Comparison of ENCODE assay signal across 13 cellular contexts in genomic region chr15:64017082-64017588, GRCh38. TPM values are rescaled to one million over a fixed set of nuclear protein-coding genes. Genes with fewer than 3 reads are reported as not detected.
DNase-seq lines count a peak whose midpoint lies in the region; ATAC-seq and TF ChIP-seq lines count a peak whose summit lies in the region.
"Had no signal": no experiment of that assay in that cellular context is flagged by ENCODE, and none has a peak within 500 bp of the region (broad histone marks: within the 10 kb centered on the region; RNA-seq: fewer than 3 reads in every experiment).

No MANE protein-coding gene starts in this region.

- intact Hi-C loops in gastrocnemius medialis (cut with DNase I; ENCODE audit: low total_unique reads): loop anchor here (1.0 to 5.0 kb wide), 3 partner anchors 29 to 80 kb away; partner anchors contain the start of gene SNX1

- no peaks in the 10 kb centered on the region for H3K9me3 ChIP-seq in gastrocnemius medialis

- DNase-seq in Daoy (ENCODE audit: low read depth): peak; percentile 65
- DNase-seq in NCI-H69 (lab: John Stamatoyannopoulos, UW): peak; percentile 32
- DNase-seq in gastrocnemius medialis: no peak
- no peak for DNase-seq in NCI-H748 treated with DMSO at 0.1 percent for 48 hours (lab: John Stamatoyannopoulos, UW)
- DNase-seq in COLO829 (ENCODE audit: low spot score): no peak
- DNase-seq in NCI-H2227 treated with DMSO at 0.1 percent for 48 hours (lab: John Stamatoyannopoulos, UW): no peak
- DNase-seq: activated T-cell treated with anti-CD3 and anti-CD28 coated beads, Interleukin-2, amount 50 U/mL, for 72 hours; erythroblast; naive thymus-derived CD8-positive, alpha-beta T cell; NCI-H187; stimulated activated CD4-positive, alpha-beta T cell treated with anti-CD3 and anti-CD28 coated beads, Interleukin-12 subunit alpha, Interleukin-12 subunit beta, amount 100 ng/mL, for 4 hours had no signal

- H3K4me3 ChIP-seq in gastrocnemius medialis: peak overlapping the region in 1 of 4 donors; percentile 4

- peak overlapping the region; percentile 84 to 94 (median 90) for H3K27ac ChIP-seq in gastrocnemius medialis

- no peaks in the 10 kb centered on the region for H3K27me3 ChIP-seq in gastrocnemius medialis

- H3K36me3 ChIP-seq in gastrocnemius medialis: no peaks in the 10 kb centered on the region

- in situ Hi-C loops in gastrocnemius medialis (cut with MboI; ENCODE audit: low sequenced_read_pairs in 4 of 4): no loop called here

- H3K4me1 ChIP-seq in gastrocnemius medialis: peaks cover 96 to 97% of the 10 kb centered on the region in 2 donors

- TF ChIP-seq CTCF in gastrocnemius medialis (IDR thresholded peaks at IDR 0.05 in 4 of 5, conservative IDR thresholded peaks at IDR 0.05 in 1 of 5): no peak

- TF ChIP-seq POLR2A in gastrocnemius medialis (IDR thresholded peaks at IDR 0.05): no peak

- ATAC-seq in esophagus mucosa (peak; percentile 75), gastrocnemius medialis (no peak), HG03175 (IDR thresholded peaks at IDR 0.05; ENCODE audit: unreplicated experiment) (no peak)
- ATAC-seq: activated T-cell treated with anti-CD3 and anti-CD28 coated beads, Interleukin-2, amount 50 U/mL, for 72 hours; naive thymus-derived CD8-positive, alpha-beta T cell had no signal

RNA-seq across cellular contexts. Expression of gene DAPK2, which starts 29.1 kb away (rescaled TPM):
- 1.5 and 1.9 TPM in 2 replicates for total RNA-seq in Daoy (2014; rRNA removed; shearing (Covaris generic))
- total RNA-seq in esophagus mucosa (9.6 TPM), gastrocnemius medialis (10 to 100 TPM; 28.5 to 70.8 (median 52.7) TPM)

Comparison
In these comparisons a context has a peak if more than half of its experiments do, and no peak if none do; other contexts are left out.
1. DNase-seq: peak in Daoy (single experiment) and NCI-H69 (single experiment); none in gastrocnemius medialis (0 of 2), NCI-H748 treated with DMSO at 0.1 percent for 48 hours (single experiment), COLO829 (single experiment) and NCI-H2227 treated with DMSO at 0.1 percent for 48 hours (single experiment).